In the genomic region with DNA sequence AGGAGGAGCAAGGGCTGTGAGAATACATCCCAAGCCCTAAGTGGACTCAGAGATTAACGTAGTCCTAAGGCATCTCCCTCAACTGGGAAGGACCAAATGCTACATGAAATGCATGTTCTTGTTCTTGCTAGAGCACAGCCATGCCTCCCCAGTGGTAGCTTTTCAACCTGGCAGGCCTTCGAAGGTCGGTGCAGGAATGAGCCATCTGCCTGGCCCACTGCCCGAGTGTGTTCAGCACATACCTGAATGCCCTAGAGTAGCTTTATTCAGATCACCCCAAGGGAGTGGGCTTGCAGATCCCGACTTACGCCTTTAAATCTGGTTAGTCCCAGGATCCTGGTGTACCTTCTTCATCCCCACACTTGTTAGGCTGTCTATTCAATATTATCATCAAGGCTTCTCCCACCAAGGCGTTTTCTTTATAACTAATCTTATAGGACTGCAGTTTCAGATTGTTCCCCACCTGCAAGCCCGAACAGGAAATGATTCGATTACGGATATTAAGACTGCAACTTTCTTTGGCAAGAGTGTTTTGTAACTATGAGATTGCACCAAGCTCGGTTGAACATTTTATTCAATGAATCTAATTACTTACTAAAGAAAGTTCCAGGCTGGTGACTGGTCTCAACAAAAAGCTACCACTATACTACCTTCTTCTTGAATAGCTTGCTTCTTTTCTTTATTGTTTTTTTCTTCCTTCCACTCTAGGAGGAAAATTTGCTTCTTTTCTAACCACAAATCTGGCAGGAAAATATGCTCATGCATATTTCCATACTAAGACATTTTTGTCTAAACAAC, we compare ENCODE assay signal across 12 cellular contexts.
A peak's percentile ranks its signal among the peaks of the same experiment; 100 is the strongest.
DNase-seq lines count a peak whose midpoint lies in the region; ATAC-seq and TF ChIP-seq lines count a peak whose summit lies in the region.
"Had no signal": no experiment of that assay in that cellular context is flagged by ENCODE, and none has a peak within 500 bp of the region (broad histone marks: within the 10 kb centered on the region; RNA-seq: fewer than 3 reads in every experiment).

No MANE protein-coding gene starts in this region.

- no peak overlapping the region for H3K27ac ChIP-seq in CD4-positive, alpha-beta T cell (ENCODE audit: low read depth, low read length)

- H3K27me3 Mint-ChIP-seq in CD4-positive, alpha-beta T cell, result no peaks in the 10 kb centered on the region

- H3K4me1 Mint-ChIP-seq in CD4-positive, alpha-beta T cell (ENCODE audit: low read depth), result peaks cover 51% of the 10 kb centered on the region

- no peak for DNase-seq in CD4-positive, alpha-beta T cell
- DNase-seq in NOMO-1 (lab: John Stamatoyannopoulos, UW; ENCODE audit: unreplicated experiment in 2 of 2) (peak; percentile 57 to 59), epithelial cell of esophagus (ENCODE audit: low read depth) (peak; percentile 87), omental fat pad (ENCODE audit: low spot score) (no peak), NCI-H187 (lab: John Stamatoyannopoulos, UW) (no peak), GM20000 (ENCODE audit: low spot score) (no peak), NCI-H2107 treated with DMSO at 0.1 percent for 48 hours (lab: John Stamatoyannopoulos, UW; ENCODE audit: unreplicated experiment) (no peak)
- DNase-seq: amniotic stem cell, MG63, NCI-H526 had no signal

- H3K4me3 ChIP-seq in epithelial cell of esophagus (ENCODE audit: low read length), result peak overlapping the region; percentile 15
- H3K4me3 ChIP-seq: esophagus muscularis mucosa, MG63 had no signal

- no peaks in the 10 kb centered on the region for H3K27me3 ChIP-seq in CD4-positive, alpha-beta T cell (ENCODE audit: control insufficient read depth, insufficient read depth, low read length)
- H3K27me3 ChIP-seq: esophagus muscularis mucosa, MG63 had no signal

- ATAC-seq in CD4-positive, alpha-beta T cell (ENCODE audit: poor library complexity), result no peak
- ATAC-seq in omental fat pad (ENCODE audit: low FRiP score), result peak; percentile 19
- no peak for ATAC-seq in HG03039 (IDR thresholded peaks at IDR 0.05; ENCODE audit: unreplicated experiment)

- POLR2A ChIA-PET in CD4-positive, alpha-beta T cell (lab: Charles Lee), result interaction anchor here (0.5 to 3.1 kb wide), 6 partner anchors 14 to 210 kb away, joined by 3 to 16 read pairs (median 6); partner anchors contain the start of gene MRTFA

- peak overlapping the region; percentile 12 for H3K27ac Mint-ChIP-seq in CD4-positive, alpha-beta T cell

- CTCF ChIA-PET in CD4-positive, alpha-beta T cell (lab: Charles Lee), result interaction anchor here (0.6 to 3.7 kb wide), 2 partner anchors 49 to 171 kb away, joined by 3 to 39 read pairs; no protein-coding TSS in a partner anchor

- H3K9me3 ChIP-seq in CD4-positive, alpha-beta T cell (ENCODE audit: control insufficient read depth, low read length), result no peaks in the 10 kb centered on the region
- H3K9me3 ChIP-seq: esophagus muscularis mucosa, MG63 had no signal

- no peak overlapping the region for H3K4me3 Mint-ChIP-seq in CD4-positive, alpha-beta T cell

- H3K9me3 Mint-ChIP-seq in CD4-positive, alpha-beta T cell, result no peaks in the 10 kb centered on the region

- H3K36me3 Mint-ChIP-seq in CD4-positive, alpha-beta T cell (ENCODE audit: low read depth), result peaks cover 18% of the 10 kb centered on the region

- intact Hi-C loops in CD4-positive, alpha-beta T cell (cut with DNase I, micrococcal nuclease), result loop anchor here in 1 of 2 experiments (2.0 kb wide), 1 partner anchor 23 kb away; no protein-coding TSS in a partner anchor

- TF ChIP-seq CTCF in CD4-positive, alpha-beta T cell (IDR thresholded peaks at IDR 0.05), result no peak
- no peak for TF ChIP-seq CTCF in epithelial cell of esophagus (IDR thresholded peaks at IDR 0.05; ENCODE audit: insufficient read depth, low read depth, low read length, missing control alignments)
- no peak for TF ChIP-seq CTCF in omental fat pad (IDR thresholded peaks at IDR 0.05)
- TF ChIP-seq CTCF in GM20000 (IDR thresholded peaks at IDR 0.05; ENCODE audit: extremely low read depth, missing control alignments), result no peak

Comparison
In these comparisons a context has a peak if more than half of its experiments do, and no peak if none do; other contexts are left out.
1. DNase-seq: peak in NOMO-1 (2 of 2) and epithelial cell of esophagus (single experiment); none in CD4-positive, alpha-beta T cell (0 of 10), omental fat pad (single experiment), NCI-H187 (0 of 2), GM20000 (single experiment) and NCI-H2107 treated with DMSO at 0.1 percent for 48 hours (single experiment).